In genomic region chr9:692636-693459, GRCh38 we compare ENCODE assay signal across 10 cellular contexts.
DNase-seq lines count a peak whose midpoint lies in the region; ATAC-seq and TF ChIP-seq lines count a peak whose summit lies in the region.
"Had no signal": no experiment of that assay in that cellular context is flagged by ENCODE, and none has a peak within 500 bp of the region (broad histone marks: within the 10 kb centered on the region; RNA-seq: fewer than 3 reads in every experiment).

No MANE protein-coding gene starts in this region.

- H3K4me1 ChIP-seq in heart left ventricle, result peaks cover 3 to 78% (median 56%) of the 10 kb centered on the region in 12 donors
- H3K4me1 ChIP-seq in parathyroid adenoma, result no peaks in the 10 kb centered on the region

- intact Hi-C loops in heart left ventricle (cut with DNase I), result loop anchor here in 6 of 10 donors (5.0 to 10.0 kb wide), 5 partner anchors 36 to 78 kb away; no protein-coding TSS in a partner anchor

- DNase-seq in Ammon's horn (ENCODE audit: low spot score), result peak; percentile 90
- no peak for DNase-seq in heart left ventricle
- DNase-seq in NK-92 (lab: John Stamatoyannopoulos, UW; ENCODE audit: unreplicated experiment), result no peak
- no peak for DNase-seq in activated CD4-positive, alpha-beta T cell treated with anti-CD3 and anti-CD28 coated beads for 48 hours
- DNase-seq in activated CD4-positive, CD25-positive, alpha-beta regulatory T cell treated with anti-CD3 and anti-CD28 coated beads, Interleukin-2, amount 50 U/mL, for 72 hours, result no peak
- DNase-seq: CD4-positive, CD25-positive, alpha-beta regulatory T cell; SIG-M5 had no signal

- peaks cover 0 to 4% (median 0%) of the 10 kb centered on the region in 9 donors for H3K36me3 ChIP-seq in heart left ventricle
- H3K36me3 ChIP-seq in parathyroid adenoma (ENCODE audit: control insufficient read depth, insufficient read depth, low read length), result no peaks in the 10 kb centered on the region

- H3K27me3 ChIP-seq in heart left ventricle, result no peaks in the 10 kb centered on the region
- H3K27me3 ChIP-seq in parathyroid adenoma (ENCODE audit: control insufficient read depth, insufficient read depth, low read length), result no peaks in the 10 kb centered on the region

- TF ChIP-seq CTCF in VCaP (conservative IDR thresholded peaks at IDR 0.05) (no peak), heart left ventricle (IDR thresholded peaks at IDR 0.05) (peak in 1 of 12 donors; percentile 15), parathyroid adenoma (IDR thresholded peaks at IDR 0.05) (no peak)

- no peaks in the 10 kb centered on the region for H3K9me3 ChIP-seq in heart left ventricle
- H3K9me3 ChIP-seq in parathyroid adenoma (ENCODE audit: control insufficient read depth, low read length), result no peaks in the 10 kb centered on the region

- no peaks in the 10 kb centered on the region for H3K79me2 ChIP-seq in parathyroid adenoma

- H3K4me2 ChIP-seq in parathyroid adenoma (ENCODE audit: low read length), result no peak overlapping the region

- WGBS in heart left ventricle, 4 donors, result 46 to 64% (median 57%) methylated on average over 6 of the region's 6 CpGs

- no peak overlapping the region for H2AFZ ChIP-seq in parathyroid adenoma

- ATAC-seq in heart left ventricle (peak in 2 of 4 donors; percentile 21 to 29), HG02938 (IDR thresholded peaks at IDR 0.05; ENCODE audit: unreplicated experiment) (no peak)

- no peak for TF ChIP-seq POLR2A in heart left ventricle (IDR thresholded peaks at IDR 0.05)

- H3K27ac ChIP-seq in VCaP (peak overlapping the region; percentile 55), heart left ventricle (peak overlapping the region; percentile 87 to 97 (median 92)), parathyroid adenoma (peak overlapping the region; percentile 42)

- no peak overlapping the region for H3K9ac ChIP-seq in parathyroid adenoma

- peak overlapping the region in 10 of 12 donors; percentile 8 to 59 (median 48) for H3K4me3 ChIP-seq in heart left ventricle
- no peak overlapping the region for H3K4me3 ChIP-seq in parathyroid adenoma (ENCODE audit: low read depth, low read length)

Comparison
In these comparisons a context has a peak if more than half of its experiments do, and no peak if none do; other contexts are left out.
1. H3K27ac ChIP-seq: peak in every context shown above with its lines; median percentile 92 in heart left ventricle; 55 in VCaP; 42 in parathyroid adenoma.